Comparison of ENCODE assay signal across 2 cellular contexts in the genomic region with DNA sequence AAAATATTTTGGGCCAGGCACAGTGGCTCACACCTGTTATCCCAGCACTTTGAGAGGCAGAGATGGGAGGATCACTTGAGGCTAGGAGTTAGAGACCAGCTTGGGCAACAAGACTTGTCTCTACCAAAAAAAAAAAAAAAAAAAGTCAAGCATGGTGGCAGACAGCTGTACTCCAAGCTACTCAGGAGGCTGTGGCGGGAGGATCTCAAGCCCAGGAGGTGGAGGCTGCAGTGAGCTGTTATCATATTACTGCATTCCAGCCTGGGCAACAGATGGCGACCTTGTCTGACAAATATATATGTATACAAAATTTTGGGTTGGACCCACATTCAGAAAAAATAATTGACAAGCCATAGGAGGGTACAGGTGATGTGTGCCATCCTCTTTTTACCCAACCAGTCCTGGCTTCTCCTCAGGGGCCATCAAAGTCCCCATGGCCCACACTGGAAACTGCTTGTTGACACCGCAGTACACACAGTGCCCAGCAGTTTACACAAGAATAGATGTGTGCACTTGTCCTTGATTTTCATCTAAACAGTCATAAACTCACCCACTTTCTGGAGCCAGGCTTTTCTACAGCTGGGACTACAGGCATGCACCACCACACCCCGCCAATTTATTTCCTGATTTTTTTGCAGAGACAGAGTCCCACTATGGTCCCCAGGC.
TF ChIP-seq lines count a peak whose summit lies in the region.

No MANE protein-coding gene starts in this region.

TF ChIP-seq in SK-N-SH, 30 proteins besides CTCF, POLR2A, EP300 and RAD21 (continued from another document):
- TF ChIP-seq REST (IDR thresholded peaks at IDR 0.05; ENCODE audit: low read depth, low read length) (no peak), RCOR1 (IDR thresholded peaks at IDR 0.05; ENCODE audit: low read length) (no peak), MEF2A (IDR thresholded peaks at IDR 0.05; ENCODE audit: borderline replicate concordance, low read depth) (no peak), YY1 (IDR thresholded peaks at IDR 0.05; ENCODE audit: low read depth) (no peak), NFIC (IDR thresholded peaks at IDR 0.05; ENCODE audit: borderline replicate concordance) (no peak), NRF1 (IDR thresholded peaks at IDR 0.05; ENCODE audit: low read depth, low read length) (no peak), MXI1 (IDR thresholded peaks at IDR 0.05; ENCODE audit: low read depth, low read length) (no peak), GABPA (IDR thresholded peaks at IDR 0.05; ENCODE audit: low read depth) (no peak), GATA2 (CRISPR knock-in tag; IDR thresholded peaks at IDR 0.05) (no peak)
- TF ChIP-seq, protein P1, sequence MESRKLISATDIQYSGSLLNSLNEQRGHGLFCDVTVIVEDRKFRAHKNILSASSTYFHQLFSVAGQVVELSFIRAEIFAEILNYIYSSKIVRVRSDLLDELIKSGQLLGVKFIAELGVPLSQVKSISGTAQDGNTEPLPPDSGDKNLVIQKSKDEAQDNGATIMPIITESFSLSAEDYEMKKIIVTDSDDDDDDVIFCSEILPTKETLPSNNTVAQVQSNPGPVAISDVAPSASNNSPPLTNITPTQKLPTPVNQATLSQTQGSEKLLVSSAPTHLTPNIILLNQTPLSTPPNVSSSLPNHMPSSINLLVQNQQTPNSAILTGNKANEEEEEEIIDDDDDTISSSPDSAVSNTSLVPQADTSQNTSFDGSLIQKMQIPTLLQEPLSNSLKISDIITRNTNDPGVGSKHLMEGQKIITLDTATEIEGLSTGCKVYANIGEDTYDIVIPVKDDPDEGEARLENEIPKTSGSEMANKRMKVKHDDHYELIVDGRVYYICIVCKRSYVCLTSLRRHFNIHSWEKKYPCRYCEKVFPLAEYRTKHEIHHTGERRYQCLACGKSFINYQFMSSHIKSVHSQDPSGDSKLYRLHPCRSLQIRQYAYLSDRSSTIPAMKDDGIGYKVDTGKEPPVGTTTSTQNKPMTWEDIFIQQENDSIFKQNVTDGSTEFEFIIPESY (IDR thresholded peaks at IDR 0.05; ENCODE audit: borderline replicate concordance, low read depth), result no peak

TF ChIP-seq in SK-N-SH treated with all-trans-retinoic acid at 6 μM for 48 hours, 23 proteins besides CTCF, POLR2A, EP300 and RAD21 (continued from another document):
- TF ChIP-seq ZNF70 (CRISPR knock-in tag; IDR thresholded peaks at IDR 0.05) (no peak), ZFP30 (CRISPR knock-in tag; IDR thresholded peaks at IDR 0.05) (no peak), GLIS3 (CRISPR knock-in tag; IDR thresholded peaks at IDR 0.05) (no peak), POU6F1 (CRISPR knock-in tag; IDR thresholded peaks at IDR 0.05; ENCODE audit: borderline replicate concordance, low read depth) (no peak)
- TF ChIP-seq, protein P2, sequence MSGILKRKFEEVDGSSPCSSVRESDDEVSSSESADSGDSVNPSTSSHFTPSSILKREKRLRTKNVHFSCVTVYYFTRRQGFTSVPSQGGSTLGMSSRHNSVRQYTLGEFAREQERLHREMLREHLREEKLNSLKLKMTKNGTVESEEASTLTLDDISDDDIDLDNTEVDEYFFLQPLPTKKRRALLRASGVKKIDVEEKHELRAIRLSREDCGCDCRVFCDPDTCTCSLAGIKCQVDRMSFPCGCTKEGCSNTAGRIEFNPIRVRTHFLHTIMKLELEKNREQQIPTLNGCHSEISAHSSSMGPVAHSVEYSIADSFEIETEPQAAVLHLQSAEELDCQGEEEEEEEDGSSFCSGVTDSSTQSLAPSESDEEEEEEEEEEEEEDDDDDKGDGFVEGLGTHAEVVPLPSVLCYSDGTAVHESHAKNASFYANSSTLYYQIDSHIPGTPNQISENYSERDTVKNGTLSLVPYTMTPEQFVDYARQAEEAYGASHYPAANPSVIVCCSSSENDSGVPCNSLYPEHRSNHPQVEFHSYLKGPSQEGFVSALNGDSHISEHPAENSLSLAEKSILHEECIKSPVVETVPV (CRISPR knock-in tag; IDR thresholded peaks at IDR 0.05), result no peak
